8 cellular contexts compared by ENCODE assay signal in the genomic region with DNA sequence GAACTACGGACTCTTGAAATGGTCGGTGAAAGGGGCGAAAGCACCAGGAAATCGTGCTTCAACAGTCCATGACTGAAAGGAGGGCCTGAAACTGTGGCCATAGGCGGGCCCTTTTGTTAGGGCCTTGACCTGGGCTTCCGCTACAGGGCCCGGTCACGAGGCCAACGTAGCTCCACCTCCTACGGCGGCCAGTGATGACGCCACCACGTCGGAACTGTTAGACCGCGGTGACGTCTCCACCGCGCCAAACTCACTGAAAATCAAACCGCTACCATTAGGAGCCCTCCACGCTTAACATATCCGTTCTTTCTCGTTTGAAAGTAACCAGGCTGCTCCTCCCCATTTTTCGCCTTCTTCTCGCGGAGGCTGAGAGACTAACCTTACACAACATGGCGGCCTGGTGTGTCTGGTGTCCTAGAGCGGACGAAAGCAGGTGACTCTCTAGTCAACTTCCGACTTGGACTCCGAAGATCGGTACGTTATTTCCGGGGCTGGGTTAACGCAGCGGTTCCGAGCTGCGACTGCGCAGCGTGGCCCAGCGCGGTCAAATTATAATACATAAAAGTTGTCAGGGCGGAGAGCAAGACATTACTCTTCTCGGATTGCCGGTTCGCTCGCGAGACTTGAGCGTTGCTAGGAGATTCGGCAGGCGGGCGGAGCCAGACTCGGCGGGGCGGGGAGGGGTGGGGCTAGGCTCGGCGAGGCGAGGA.
DNase-seq lines count a peak whose midpoint lies in the region; ATAC-seq lines count a peak whose summit lies in the region.

No MANE protein-coding gene starts in this region.

- ATAC-seq in GM19043 (IDR thresholded peaks at IDR 0.05; ENCODE audit: low read depth, unreplicated experiment) = peak; percentile 70
- peak; percentile 75 for ATAC-seq in HG03342 (IDR thresholded peaks at IDR 0.05; ENCODE audit: unreplicated experiment)

- DNase-seq in AML-193 (lab: John Stamatoyannopoulos, UW) (peak; percentile 95), NCI-H345 treated with DMSO at 0.1 percent for 48 hours (lab: John Stamatoyannopoulos, UW; ENCODE audit: unreplicated experiment) (peak; percentile 95), cerebellar nuclear complex (lab: John Stamatoyannopoulos, UW) (peak; percentile 93 to 97), islet precursor cell (peak; percentile 99)
- peak; percentile 94 for DNase-seq in activated CD4-positive, CD25-positive, alpha-beta regulatory T cell treated with anti-CD3 and anti-CD28 coated beads, Interleukin-2, amount 50 U/mL, for 16 hours (ENCODE audit: low read depth, low spot score)
- DNase-seq in stimulated activated CD4-positive, alpha-beta T cell treated with anti-CD3 and anti-CD28 coated beads, Interleukin-12 subunit alpha, Interleukin-12 subunit beta, amount 100 ng/mL, for 4 hours = peak; percentile 97

Comparison
In these comparisons a context has a peak if more than half of its experiments do, and no peak if none do; other contexts are left out.
1. Peak in every context shown above with its lines: DNase-seq and ATAC-seq.